Comparison of ENCODE assay signal across 7 cellular contexts in the genomic region with DNA sequence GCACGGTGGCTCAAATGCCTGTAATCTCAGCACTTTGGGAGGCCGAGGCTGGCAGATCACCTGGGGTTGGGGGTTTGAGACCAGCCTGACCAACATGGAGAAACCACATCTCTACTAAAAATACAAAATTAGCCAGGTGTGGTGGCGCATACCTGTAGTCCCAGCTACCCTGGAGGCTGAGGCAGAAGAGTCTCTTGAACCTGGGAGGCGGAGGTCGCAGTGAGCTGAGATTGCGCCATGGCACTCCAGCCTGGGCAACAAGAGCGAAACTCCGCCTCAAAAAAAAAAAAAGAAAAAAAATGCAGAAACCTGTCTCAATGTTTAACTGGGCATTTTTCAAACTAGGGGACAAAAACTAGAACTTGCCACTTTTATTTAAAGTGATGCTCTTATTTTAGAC. TPM values are rescaled to one million over a fixed set of nuclear protein-coding genes. Genes with fewer than 3 reads are reported as not detected.
DNase-seq lines count a peak whose midpoint lies in the region; ATAC-seq and TF ChIP-seq lines count a peak whose summit lies in the region.
"Not testable (repeated sequence)": the region's sequence is repeated elsewhere in the genome, so short reads cannot be mapped to it uniquely, and the experiment has no call there.

No MANE protein-coding gene starts in this region.

- TF ChIP-seq CTCF in Calu3 (IDR thresholded peaks at IDR 0.05; ENCODE audit: unreplicated experiment); activated CD8-positive, alpha-beta T cell treated with anti-CD3 and anti-CD28 coated beads for 36 hours (IDR thresholded peaks at IDR 0.05); breast epithelium (IDR thresholded peaks at IDR 0.05); foreskin keratinocyte (conservative IDR thresholded peaks at IDR 0.05); mesothelial cell of epicardium (IDR thresholded peaks at IDR 0.05; ENCODE audit: unreplicated experiment); psoas muscle (IDR thresholded peaks at IDR 0.05): not testable (repeated sequence)

- not testable (repeated sequence) for H3K4me3 ChIP-seq in Karpas-422 (ENCODE audit: low read length); breast epithelium; psoas muscle

- H3K9ac ChIP-seq in Karpas-422 (ENCODE audit: low read length) = not testable (repeated sequence)

- not testable (repeated sequence) for DNase-seq in Calu3; Karpas-422; activated CD8-positive, alpha-beta T cell treated with anti-CD3 and anti-CD28 coated beads for 36 hours; breast epithelium (ENCODE audit: low spot score in 2 of 2); foreskin keratinocyte; mesothelial cell of epicardium (ENCODE audit: low spot score in 2 of 2, unreplicated experiment in 2 of 2); psoas muscle

- peak overlapping the region; percentile 28 for H3K4me3 Mint-ChIP-seq in Calu3 (ENCODE audit: low read depth, unreplicated experiment)
- not testable (repeated sequence) for H3K4me3 Mint-ChIP-seq in activated CD8-positive, alpha-beta T cell treated with anti-CD3 and anti-CD28 coated beads for 36 hours; mesothelial cell of epicardium

- H3K79me2 ChIP-seq in Karpas-422 (ENCODE audit: low read length) = peaks cover 33% of the 10 kb centered on the region

- H3K9me2 ChIP-seq in Karpas-422 (replicated peaks; ENCODE audit: insufficient read depth, low read length) = not testable (repeated sequence)

- H3K27ac Mint-ChIP-seq in Calu3 (ENCODE audit: unreplicated experiment) (peak overlapping the region; percentile 30), mesothelial cell of epicardium (peak overlapping the region; percentile 56)
- H3K27ac Mint-ChIP-seq in activated CD8-positive, alpha-beta T cell treated with anti-CD3 and anti-CD28 coated beads for 36 hours = peak overlapping the region; percentile 40

- not testable (repeated sequence) for H4K20me1 ChIP-seq in Karpas-422 (ENCODE audit: insufficient read depth, low read depth, low read length)

- H3K4me2 ChIP-seq in Karpas-422 (ENCODE audit: low read depth, low read length, poor library complexity, severe bottlenecking) = not testable (repeated sequence)

- not testable (repeated sequence) for H3K9me3 ChIP-seq in Karpas-422 (ENCODE audit: low read length); breast epithelium; psoas muscle

- peaks cover 53% of the 10 kb centered on the region for H3K4me1 Mint-ChIP-seq in Calu3 (ENCODE audit: low read depth, unreplicated experiment)
- H3K4me1 Mint-ChIP-seq in activated CD8-positive, alpha-beta T cell treated with anti-CD3 and anti-CD28 coated beads for 36 hours (ENCODE audit: low read depth); mesothelial cell of epicardium: not testable (repeated sequence)

- H3K36me3 ChIP-seq in Karpas-422 (ENCODE audit: insufficient read depth, low read length) (peaks cover 95% of the 10 kb centered on the region), psoas muscle (ENCODE audit: insufficient read depth in 1 of 2, low read depth in 1 of 2) (peaks cover 30 to 100% of the 10 kb centered on the region in 2 donors)
- H3K36me3 ChIP-seq in breast epithelium = not testable (repeated sequence)

- ATAC-seq in activated CD8-positive, alpha-beta T cell treated with anti-CD3 and anti-CD28 coated beads for 36 hours; foreskin keratinocyte; psoas muscle: not testable (repeated sequence)

- H3K36me3 Mint-ChIP-seq in Calu3 (ENCODE audit: insufficient read depth, unreplicated experiment) = peaks cover 99% of the 10 kb centered on the region
- H3K36me3 Mint-ChIP-seq in activated CD8-positive, alpha-beta T cell treated with anti-CD3 and anti-CD28 coated beads for 36 hours (ENCODE audit: low read depth) = peaks cover 77% of the 10 kb centered on the region
- peaks cover 67% of the 10 kb centered on the region for H3K36me3 Mint-ChIP-seq in mesothelial cell of epicardium

- intact Hi-C loops in Calu3 (cut with micrococcal nuclease; ENCODE audit: unreplicated experiment); activated CD8-positive, alpha-beta T cell treated with anti-CD3 and anti-CD28 coated beads for 36 hours (cut with micrococcal nuclease); breast epithelium (cut with DNase I; ENCODE audit: low total_unique reads); psoas muscle (cut with DNase I): not testable (repeated sequence)

- BruUV-seq in Calu3 (replicated peaks; lab: Mats Ljungman, UMichigan) = not testable (repeated sequence)

- POLR2A ChIA-PET in activated CD8-positive, alpha-beta T cell treated with anti-CD3 and anti-CD28 coated beads for 36 hours (lab: Charles Lee) = interaction anchor here (1.5 kb wide), 1 partner anchor 9 kb away, joined by 7 read pairs; no protein-coding TSS in a partner anchor

- H3K27ac ChIP-seq in Karpas-422 (ENCODE audit: low read length) (0 out of 2 replicates have a peak overlapping the region, but pooled peaks have one; percentile 79), breast epithelium (peak overlapping the region; percentile 46 to 91), foreskin keratinocyte (peak overlapping the region; percentile 14), psoas muscle (peak overlapping the region; percentile 25)

- H3K9me3 Mint-ChIP-seq in Calu3 (ENCODE audit: low read depth, unreplicated experiment); activated CD8-positive, alpha-beta T cell treated with anti-CD3 and anti-CD28 coated beads for 36 hours; mesothelial cell of epicardium: not testable (repeated sequence)

- H3K27me3 Mint-ChIP-seq in Calu3 (ENCODE audit: unreplicated experiment); activated CD8-positive, alpha-beta T cell treated with anti-CD3 and anti-CD28 coated beads for 36 hours; mesothelial cell of epicardium (ENCODE audit: low read depth): not testable (repeated sequence)

- not testable (repeated sequence) for H2AFZ ChIP-seq in Karpas-422 (ENCODE audit: low read length)

- 88 to 91% (median 89%) methylated on average over 8 of the region's 8 CpGs for WGBS in psoas muscle, 3 donors

- TF ChIP-seq POLR2A in breast epithelium (IDR thresholded peaks at IDR 0.05) = not testable (repeated sequence)

- CTCF ChIA-PET in Calu3 (lab: Charles Lee) = interaction anchor here (0.9 kb wide), 1 partner anchor 31 kb away, joined by 4 read pairs; no protein-coding TSS in a partner anchor
- CTCF ChIA-PET in activated CD8-positive, alpha-beta T cell treated with anti-CD3 and anti-CD28 coated beads for 36 hours (lab: Charles Lee) = interaction anchor here (1.0 to 1.6 kb wide), 4 partner anchors 9 to 240 kb away, joined by 3 to 6 read pairs (median 3); no protein-coding TSS in a partner anchor

- peaks cover 51% of the 10 kb centered on the region for H3K4me1 ChIP-seq in Karpas-422 (ENCODE audit: low read length)
- peaks cover 0 to 14% of the 10 kb centered on the region in 2 donors for H3K4me1 ChIP-seq in breast epithelium
- H3K4me1 ChIP-seq in foreskin keratinocyte = peaks cover 24% of the 10 kb centered on the region
- H3K4me1 ChIP-seq in psoas muscle = not testable (repeated sequence)

- H3K27me3 ChIP-seq in Karpas-422 (ENCODE audit: low read length); breast epithelium; foreskin keratinocyte; psoas muscle (ENCODE audit: insufficient read depth in 3 of 3, low read length in 2 of 3): not testable (repeated sequence)

RNA-seq across cellular contexts. Expression of a gene that starts 59.2 kb away (rescaled TPM):
- total RNA-seq in Calu3 (2022) = 388 and 437 TPM in 2 replicates
- 70.0 and 88.5 TPM in 2 replicates for total RNA-seq in Karpas-422 (2014; rRNA removed; shearing (Covaris generic); ENCODE audit: low replicate concordance)
- 100 to 1,000 TPM; 107 to 111 TPM for total RNA-seq in activated CD8-positive, alpha-beta T cell treated with anti-CD3 and anti-CD28 coated beads for 36 hours
- total RNA-seq in breast epithelium = 100 to 1,000 TPM in 2 of 3 donors, 10 to 100 TPM in 1; 95.1 to 109 (median 102) TPM
- total RNA-seq in foreskin keratinocyte = 251 and 257 TPM in 2 replicates
- polyA plus RNA-seq in foreskin keratinocyte = 71.6 and 80.2 TPM in 2 replicates
- total RNA-seq in mesothelial cell of epicardium = 179 to 186 TPM (median 182 TPM) in 3 replicates
- total RNA-seq in psoas muscle = 1,000 to 10,000 TPM; 1,152 to 2,814 (median 1,810) TPM
- 1,000 to 10,000 TPM in 2 of 3 donors, 100 to 1,000 TPM in 1; 691 to 1,378 (median 1,014) TPM for polyA plus RNA-seq in psoas muscle

Comparison
In these comparisons a context has a peak if more than half of its experiments do, and no peak if none do; other contexts are left out.
1. H3K27ac ChIP-seq: peak in every context shown above with its lines; median percentile 79 in Karpas-422; 68 in breast epithelium; 25 in psoas muscle; 14 in foreskin keratinocyte.